Comparison of ENCODE assay signal across 15 cellular contexts in the genomic region with DNA sequence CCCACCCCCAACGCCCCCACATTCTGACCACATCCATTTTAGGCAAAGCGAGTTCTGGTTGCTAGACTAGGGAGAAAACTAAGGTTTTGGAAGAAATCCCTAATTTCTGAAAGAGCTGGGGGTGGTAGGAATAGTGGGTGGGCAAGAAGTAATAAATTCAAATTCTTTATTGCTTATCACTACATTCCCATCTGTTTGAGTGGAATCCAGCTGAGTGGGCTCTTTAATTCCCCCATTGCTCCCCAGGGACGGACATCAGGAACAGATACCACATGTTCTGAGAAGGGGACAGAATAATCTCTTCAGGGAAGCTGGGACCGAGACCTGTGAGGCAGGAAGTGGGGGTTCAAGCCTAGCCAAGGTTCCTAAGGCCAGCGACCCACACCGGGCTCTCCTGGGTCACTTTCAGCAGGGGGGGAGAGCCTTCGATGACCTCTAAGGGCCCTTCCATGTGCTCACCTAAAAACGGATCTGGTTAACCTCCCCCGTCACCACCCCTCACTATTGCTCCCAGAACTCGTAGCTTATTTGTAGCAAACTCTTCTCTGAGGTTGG. TPM values are rescaled to one million over a fixed set of nuclear protein-coding genes. Genes with fewer than 3 reads are reported as not detected.
DNase-seq lines count a peak whose midpoint lies in the region; ATAC-seq, FAIRE-seq and TF ChIP-seq lines count a peak whose summit lies in the region.
"Had no signal": no experiment of that assay in that cellular context is flagged by ENCODE, and none has a peak within 500 bp of the region (broad histone marks: within the 10 kb centered on the region; RNA-seq: fewer than 3 reads in every experiment).

No MANE protein-coding gene starts in this region.

- H2AFZ ChIP-seq in HepG2 (ENCODE audit: low read length) = no peak overlapping the region

- ATAC-seq in HepG2 = no peak
- ATAC-seq in right lobe of liver = no peak
- no peak for ATAC-seq in GM19328 (IDR thresholded peaks at IDR 0.05; ENCODE audit: unreplicated experiment)

- in situ Hi-C loops in HepG2 (cut with HindIII; ENCODE audit: extremely low pct_ligation_motif_present, low pct_unique_long_range_greater_than_20kb) = loop anchor here (5.0 kb wide), 1 partner anchor 287 kb away; no protein-coding TSS in a partner anchor

- H3K9me3 ChIP-seq in HepG2 (ENCODE audit: low read length) (no peaks in the 10 kb centered on the region), right lobe of liver (no peaks in the 10 kb centered on the region), WERI-Rb-1 (ENCODE audit: severe bottlenecking) (no peaks in the 10 kb centered on the region), vagina (no peaks in the 10 kb centered on the region)
- H3K9me3 ChIP-seq: Caco-2 had no signal

- WGBS in HepG2 (ENCODE audit: low lambda C conversion rate) = 59% methylated on average over 9 of the region's 10 CpGs
- WGBS in right lobe of liver (ENCODE audit: insufficient coverage, low coverage, low lambda C conversion rate, missing lambda C conversion rate) = 72% methylated on average over 9 of the region's 10 CpGs

- no peak overlapping the region for H3K9ac ChIP-seq in HepG2 (ENCODE audit: insufficient read depth, low read depth, low read length)

- TF ChIP-seq CTCF in HepG2 (CRISPR knock-in tag; IDR thresholded peaks at IDR 0.05) (no peak), right lobe of liver (IDR thresholded peaks at IDR 0.05) (no peak), WERI-Rb-1 (IDR thresholded peaks at IDR 0.05; ENCODE audit: low read depth, low read length) (no peak), vagina (IDR thresholded peaks at IDR 0.05) (no peak)

- no peaks in the 10 kb centered on the region for H4K20me1 ChIP-seq in HepG2 (ENCODE audit: insufficient read depth, low read length)

- no peak for TF ChIP-seq RAD21 in HepG2 (CRISPR knock-in tag; IDR thresholded peaks at IDR 0.05)

- H3K4me3 ChIP-seq in HepG2 (replicated peaks in 1 of 3; ENCODE audit: insufficient read depth in 1 of 3, low read depth in 2 of 3, low read length in 3 of 3) (no peak overlapping the region), right lobe of liver (no peak overlapping the region), WERI-Rb-1 (ENCODE audit: low read depth, low read length) (no peak overlapping the region; the same call in 1 of the 2 replicates), vagina (no peak overlapping the region)

- POLR2A ChIA-PET in HepG2 (lab: Yijun Ruan, JAX) = interaction anchor here (0.9 to 1.7 kb wide), 3 partner anchors 21 to 304 kb away, joined by 3 to 4 read pairs (median 3); a partner anchor contains a TSS

- H3K4me2 ChIP-seq in HepG2 (ENCODE audit: low read depth, low read length) = peak overlapping the region; percentile 59; the same call in 1 of the 2 replicates

- H3K36me3 ChIP-seq in HepG2 (replicated peaks in 1 of 2; ENCODE audit: control insufficient read depth in 1 of 2, insufficient read depth in 2 of 2, low read length in 2 of 2) (no peaks in the 10 kb centered on the region), right lobe of liver (no peaks in the 10 kb centered on the region), WERI-Rb-1 (peaks cover 4% of the 10 kb centered on the region), vagina (peaks cover 0 to 18% of the 10 kb centered on the region in 2 donors)

- no peaks in the 10 kb centered on the region for H3K79me2 ChIP-seq in HepG2 (ENCODE audit: insufficient read depth, low read length)

- H3K27me3 ChIP-seq in HepG2 (ENCODE audit: control insufficient read depth in 1 of 2, insufficient read depth in 2 of 2, low read length in 2 of 2) = peaks cover 3 to 21% of the 10 kb centered on the region in 2 experiments; a peak in 3 of 5 replicates
- H3K27me3 ChIP-seq in right lobe of liver = no peaks in the 10 kb centered on the region
- H3K27me3 ChIP-seq in WERI-Rb-1 (ENCODE audit: insufficient read depth, low read depth, severe bottlenecking) = no peaks in the 10 kb centered on the region
- no peaks in the 10 kb centered on the region for H3K27me3 ChIP-seq in vagina
- H3K27me3 ChIP-seq: brain microvascular endothelial cell had no signal

- H3K27ac ChIP-seq in HepG2 (ENCODE audit: extremely low read length, insufficient read depth, low read length) (no peak overlapping the region), right lobe of liver (no peak overlapping the region), WERI-Rb-1 (peak overlapping the region; percentile 53), vagina (peak overlapping the region; percentile 10)
- H3K27ac ChIP-seq: brain microvascular endothelial cell had no signal

- BruUV-seq in HepG2 (replicated peaks; lab: Mats Ljungman, UMichigan) = no TSS peak

- DNase-seq in HepG2 (ENCODE audit: low spot score) (no peak), right lobe of liver (no peak), WERI-Rb-1 (no peak), posterior vena cava (ENCODE audit: low spot score) (peak; percentile 71), vagina (ENCODE audit: extremely low spot score in 2 of 2) (no peak), NCI-H510A treated with DMSO at 0.1 percent for 48 hours (lab: John Stamatoyannopoulos, UW) (no peak)
- no peak for DNase-seq in activated CD4-positive, alpha-beta T cell treated with anti-CD3 and anti-CD28 coated beads, Interleukin-2, amount 50 U/mL, for 4 hours
- DNase-seq: brain microvascular endothelial cell, glutamatergic neuron, H7, NCI-H187, nephron progenitor cell had no signal

- no peak for TF ChIP-seq POLR2A in HepG2 (IDR thresholded peaks at IDR 0.05; ENCODE audit: insufficient read depth in 1 of 2, low read depth in 2 of 2, low read length in 2 of 2)
- TF ChIP-seq POLR2A in right lobe of liver (IDR thresholded peaks at IDR 0.05) = no peak
- TF ChIP-seq POLR2A in vagina (IDR thresholded peaks at IDR 0.05) = no peak

- no peak for FAIRE-seq in HepG2 (lab: Jason Lieb, UNC)
- FAIRE-seq: GM19239 had no signal

- CTCF ChIA-PET in HepG2 (lab: Yijun Ruan, JAX; ENCODE audit: low intra/inter-chr PET ratio, low total read pairs) = no interaction called here

- intact Hi-C loops in HepG2 (cut with micrococcal nuclease; ENCODE audit: unreplicated experiment) = no loop called here
- intact Hi-C loops in right lobe of liver (cut with DNase I) = no loop called here
- intact Hi-C loops in posterior vena cava (cut with DNase I) = loop anchor here in 1 of 2 donors (10.0 kb wide), 1 partner anchor 275 kb away; no protein-coding TSS in a partner anchor
- intact Hi-C loops in vagina (cut with DNase I) = loop anchor here (10.0 kb wide), 2 partner anchors 195 to 275 kb away; a partner anchor contains a TSS

- no peak for TF ChIP-seq EP300 in HepG2 (IDR thresholded peaks at IDR 0.05; ENCODE audit: low read depth in 2 of 2, low read length in 2 of 2)
- no peak for TF ChIP-seq EP300 in HepG2 (CRISPR knock-in tag; IDR thresholded peaks at IDR 0.05; ENCODE audit: borderline replicate concordance)

- H3K4me1 ChIP-seq in HepG2 (ENCODE audit: insufficient read depth, low read length) = peaks cover 8% of the 10 kb centered on the region; the same call in 1 of the 2 replicates
- H3K4me1 ChIP-seq in right lobe of liver = peaks cover 0 to 1% (median 0%) of the 10 kb centered on the region in 4 donors
- peaks cover 8% of the 10 kb centered on the region for H3K4me1 ChIP-seq in vagina

TF ChIP-seq in HepG2, 621 proteins besides CTCF, POLR2A, EP300 and RAD21:
- TF ChIP-seq TRIM24 (CRISPR knock-in tag; IDR thresholded peaks at IDR 0.05) = no peak
- TF ChIP-seq, protein P1, sequence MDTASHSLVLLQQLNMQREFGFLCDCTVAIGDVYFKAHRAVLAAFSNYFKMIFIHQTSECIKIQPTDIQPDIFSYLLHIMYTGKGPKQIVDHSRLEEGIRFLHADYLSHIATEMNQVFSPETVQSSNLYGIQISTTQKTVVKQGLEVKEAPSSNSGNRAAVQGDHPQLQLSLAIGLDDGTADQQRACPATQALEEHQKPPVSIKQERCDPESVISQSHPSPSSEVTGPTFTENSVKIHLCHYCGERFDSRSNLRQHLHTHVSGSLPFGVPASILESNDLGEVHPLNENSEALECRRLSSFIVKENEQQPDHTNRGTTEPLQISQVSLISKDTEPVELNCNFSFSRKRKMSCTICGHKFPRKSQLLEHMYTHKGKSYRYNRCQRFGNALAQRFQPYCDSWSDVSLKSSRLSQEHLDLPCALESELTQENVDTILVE (CRISPR knock-in tag; IDR thresholded peaks at IDR 0.05) = no peak
- TF ChIP-seq SOX5 (CRISPR knock-in tag; IDR thresholded peaks at IDR 0.05; ENCODE audit: borderline replicate concordance) = no peak
- no peak for TF ChIP-seq ELF3 (CRISPR knock-in tag; IDR thresholded peaks at IDR 0.05)
- TF ChIP-seq ZNF232 (CRISPR knock-in tag; IDR thresholded peaks at IDR 0.05; ENCODE audit: borderline replicate concordance) = no peak

RNA-seq across cellular contexts. Expression of a gene that starts 42.3 kb away (rescaled TPM):
- total RNA-seq in HepG2 (2016; rRNA removed; fragmentation: Illumina TruSeq; extraction: Trizol) (54.6 and 79.2 TPM in 2 replicates), right lobe of liver (10 to 100 TPM; 17.7 to 35.3 (median 20.1) TPM), posterior vena cava (10 to 100 TPM; 22.5 to 26.8 TPM), vagina (21.4 TPM)
- 12.2 and 13.6 TPM in 2 replicates for total RNA-seq in HepG2 (2016; cell fraction: cytosol; rRNA removed; fragmentation: Illumina TruSeq; extraction: Trizol; ENCODE audit: low read depth)
- 55.4 and 85.0 TPM in 2 replicates for total RNA-seq in HepG2 (2016; cell fraction: insoluble cytoplasmic fraction; rRNA removed; fragmentation: Illumina TruSeq; extraction: Trizol)
- total RNA-seq in HepG2 (2016; cell fraction: membrane; rRNA removed; fragmentation: Illumina TruSeq; extraction: Trizol) = 37.8 and 41.2 TPM in 2 replicates
- 20.0 and 20.7 TPM in 2 replicates for total RNA-seq in HepG2 (2016; cell fraction: nucleus; rRNA removed; fragmentation: Illumina TruSeq; extraction: Trizol)
- 22.8 and 31.7 TPM in 2 replicates for polyA plus RNA-seq in HepG2 (2011; rRNA removed)
- 16.1 and 23.7 TPM in 2 replicates for polyA plus RNA-seq in HepG2 (2011; cell fraction: cytosol; rRNA removed)
- polyA plus RNA-seq in HepG2 (2011; cell fraction: nucleus; rRNA removed) = 4.2 and 5.9 TPM in 2 replicates
- 22.8 and 28.4 TPM in 2 replicates for polyA plus RNA-seq in HepG2 (2012)
- polyA plus RNA-seq in HepG2 (2016; cell fraction: cytosol; fragmentation: Illumina TruSeq; extraction: Trizol; ENCODE audit: low read depth) = 14.5 and 15.5 TPM in 2 replicates
- 81.8 and 85.5 TPM in 2 replicates for polyA plus RNA-seq in HepG2 (2016; cell fraction: insoluble cytoplasmic fraction; fragmentation: Illumina TruSeq; extraction: Trizol; ENCODE audit: low read depth)
- 32.1 and 36.3 TPM in 2 replicates for polyA plus RNA-seq in HepG2 (2016; cell fraction: membrane; fragmentation: Illumina TruSeq; extraction: Trizol; ENCODE audit: low read depth)
- polyA plus RNA-seq in HepG2 (2016; cell fraction: nucleus; fragmentation: Illumina TruSeq; extraction: Trizol; ENCODE audit: insufficient read depth, low read depth) = 30.6 and 31.3 TPM in 2 replicates
- polyA minus RNA-seq in HepG2 (2011; rRNA and poly(A)+ RNA removed; ENCODE audit: low replicate concordance) = 5.2 and 11.4 TPM in 2 replicates
- polyA minus RNA-seq in HepG2 (2011; cell fraction: cytosol; rRNA and poly(A)+ RNA removed) = 13.1 and 14.4 TPM in 2 replicates
- 12.4 and 15.7 TPM in 2 replicates for polyA minus RNA-seq in HepG2 (2011; cell fraction: nucleus; rRNA and poly(A)+ RNA removed)

Comparison
In these comparisons a context has a peak if more than half of its experiments do, and no peak if none do; other contexts are left out.
1. H3K27ac ChIP-seq: peak in WERI-Rb-1 (single experiment) and vagina (single experiment); none in HepG2 (single experiment) and right lobe of liver (0 of 3).